1 cellular context compared by ENCODE assay signal in genomic region chr12:120264086-120264485, GRCh38.
TF ChIP-seq lines count a peak whose summit lies in the region.

No MANE protein-coding gene starts in this region.

TF ChIP-seq in HepG2, 621 proteins besides CTCF, POLR2A, EP300 and RAD21:
- TF ChIP-seq ZNF18 (CRISPR knock-in tag; IDR thresholded peaks at IDR 0.05; ENCODE audit: insufficient replicate concordance) = no peak
- TF ChIP-seq, protein P1, sequence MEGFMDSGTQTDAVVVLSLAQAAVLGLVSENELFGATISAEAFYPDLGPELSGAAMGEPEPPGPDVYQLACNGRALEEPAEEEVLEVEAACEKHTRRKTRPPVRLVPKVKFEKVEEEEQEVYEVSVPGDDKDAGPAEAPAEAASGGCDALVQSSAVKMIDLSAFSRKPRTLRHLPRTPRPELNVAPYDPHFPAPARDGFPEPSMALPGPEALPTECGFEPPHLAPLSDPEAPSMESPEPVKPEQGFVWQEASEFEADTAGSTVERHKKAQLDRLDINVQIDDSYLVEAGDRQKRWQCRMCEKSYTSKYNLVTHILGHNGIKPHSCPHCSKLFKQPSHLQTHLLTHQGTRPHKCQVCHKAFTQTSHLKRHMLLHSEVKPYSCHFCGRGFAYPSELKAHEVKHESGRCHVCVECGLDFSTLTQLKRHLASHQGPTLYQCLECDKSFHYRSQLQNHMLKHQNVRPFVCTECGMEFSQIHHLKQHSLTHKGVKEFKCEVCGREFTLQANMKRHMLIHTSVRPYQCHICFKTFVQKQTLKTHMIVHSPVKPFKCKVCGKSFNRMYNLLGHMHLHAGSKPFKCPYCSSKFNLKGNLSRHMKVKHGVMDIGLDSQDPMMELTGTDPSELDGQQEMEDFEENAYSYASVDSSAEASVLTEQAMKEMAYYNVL (CRISPR knock-in tag; IDR thresholded peaks at IDR 0.05; ENCODE audit: borderline replicate concordance) = 0 out of 2 replicates have a peak, but pooled peaks have one; percentile 10
